ENCODE assay signal across 32 cellular contexts in genomic region chr3:172305974-172306373, GRCh38.
DNase-seq lines count a peak whose midpoint lies in the region; TF ChIP-seq lines count a peak whose summit lies in the region.
"Had no signal": no experiment of that assay in that cellular context is flagged by ENCODE, and none has a peak within 500 bp of the region (broad histone marks: within the 10 kb centered on the region; RNA-seq: fewer than 3 reads in every experiment).

No MANE protein-coding gene starts in this region.

- peaks cover 16% of the 10 kb centered on the region for H3K79me1 ChIP-seq in mesenchymal stem cell (replicated peaks; ENCODE audit: low read length, poor library complexity, severe bottlenecking)

- H4K8ac ChIP-seq in mesenchymal stem cell (ENCODE audit: low read length), result no peak overlapping the region

- H3K4me3 ChIP-seq in brain microvascular endothelial cell (ENCODE audit: low read depth, low read length) (no peak overlapping the region), mesenchymal stem cell (ENCODE audit: insufficient read depth in 1 of 2, low read depth in 1 of 2, low read length in 2 of 2) (no peak overlapping the region), transverse colon (no peak overlapping the region)
- H3K4me3 ChIP-seq: BLaER1 treated with 17β-estradiol and CSF1 and Interleukin-3, amounts not matched to agents 10 nM and 100 nM; esophagus squamous epithelium; HAP-1; heart right ventricle; lung; SK-N-MC had no signal

- H3K9me3 Mint-ChIP-seq in HFFc6, result no peaks in the 10 kb centered on the region; the same call in 1 of the 2 replicates
- H3K9me3 Mint-ChIP-seq: activated naive CD8-positive, alpha-beta T cell treated with anti-CD3 and anti-CD28 coated beads, Interleukin-2, amount 10 ng/mL, durations not matched to agents 7 days and 5 days; nephron progenitor cell; stimulated activated naive CD8-positive, alpha-beta T cell treated with anti-CD3 and anti-CD28 coated beads, Interleukin-15, amount 100 ng/mL, for 72 hours had no signal

- H3K36me3 Mint-ChIP-seq in HFFc6 (ENCODE audit: low read depth), result peaks cover 57% of the 10 kb centered on the region

- H3K23ac ChIP-seq in mesenchymal stem cell (ENCODE audit: low read length in 2 of 2), result no peak overlapping the region

- H3K4me3 Mint-ChIP-seq in HFFc6, result no peak overlapping the region
- H3K4me3 Mint-ChIP-seq: activated naive CD8-positive, alpha-beta T cell treated with anti-CD3 and anti-CD28 coated beads, Interleukin-2, amount 10 ng/mL, durations not matched to agents 7 days and 5 days; nephron progenitor cell; stimulated activated naive CD8-positive, alpha-beta T cell treated with anti-CD3 and anti-CD28 coated beads, Interleukin-15, amount 100 ng/mL, for 72 hours had no signal

- H2BK12ac ChIP-seq in mesenchymal stem cell (ENCODE audit: low read length in 2 of 2), result no peak overlapping the region

- TF ChIP-seq CTCF in HFFc6 (IDR thresholded peaks at IDR 0.05) (no peak), brain microvascular endothelial cell (IDR thresholded peaks at IDR 0.05; ENCODE audit: low read depth, low read length, missing control alignments) (no peak), transverse colon (IDR thresholded peaks at IDR 0.05) (no peak)

- H3K9me3 ChIP-seq in mesenchymal stem cell (ENCODE audit: control insufficient read depth, low read length) (no peaks in the 10 kb centered on the region), transverse colon (no peaks in the 10 kb centered on the region)
- H3K9me3 ChIP-seq: BLaER1 treated with 17β-estradiol and CSF1 and Interleukin-3, amounts not matched to agents 10 nM and 100 nM; esophagus squamous epithelium; HAP-1; heart right ventricle had no signal

- peak overlapping the region; percentile 27 for H3K9ac ChIP-seq in mesenchymal stem cell (ENCODE audit: low read length)
- H3K9ac ChIP-seq: BLaER1 treated with 17β-estradiol and CSF1 and Interleukin-3, amounts not matched to agents 10 nM and 100 nM; parathyroid adenoma had no signal

- H3K27ac Mint-ChIP-seq in HFFc6, result peak overlapping the region; percentile 48; the same call in 1 of the 2 replicates
- H3K27ac Mint-ChIP-seq: activated naive CD8-positive, alpha-beta T cell treated with anti-CD3 and anti-CD28 coated beads, Interleukin-2, amount 10 ng/mL, durations not matched to agents 7 days and 5 days; nephron progenitor cell; stimulated activated naive CD8-positive, alpha-beta T cell treated with anti-CD3 and anti-CD28 coated beads, Interleukin-15, amount 100 ng/mL, for 72 hours had no signal

- no CpG with 5 or more reads among the region's 2 CpGs for whole genome bisulfite sequencing in mesenchymal stem cell
- 76 to 83% methylated on average over 2 of the region's 2 CpGs for WGBS in transverse colon (ENCODE audit: low coverage in 1 of 2), 2 donors

- H2BK15ac ChIP-seq in mesenchymal stem cell (ENCODE audit: low read depth, poor library complexity, severe bottlenecking), result no peak overlapping the region

- no peak overlapping the region for H2BK5ac ChIP-seq in mesenchymal stem cell (ENCODE audit: low read depth, low read length, poor library complexity, severe bottlenecking)

- peak overlapping the region; percentile 54 for H3K27ac ChIP-seq in brain microvascular endothelial cell
- H3K27ac ChIP-seq in mesenchymal stem cell (ENCODE audit: low read length, poor library complexity, severe bottlenecking), result no peak overlapping the region
- H3K27ac ChIP-seq in transverse colon, result peak overlapping the region in 3 of 4 donors; percentile 39 to 55 (median 41)
- H3K27ac ChIP-seq: BLaER1 treated with 17β-estradiol and CSF1 and Interleukin-3, amounts not matched to agents 10 nM and 100 nM; esophagus squamous epithelium; parathyroid adenoma; SK-N-MC had no signal

- in situ Hi-C loops in brain microvascular endothelial cell (cut with HindIII; ENCODE audit: low pct_ligation_motif_present, low sequenced_read_pairs) (no loop called here), transverse colon (cut with MboI; ENCODE audit: low pct_ligation_motif_present in 1 of 4, low pct_unique_long_range_greater_than_20kb in 1 of 4, low sequenced_read_pairs in 3 of 4) (loop anchor here in 1 of 4 donors (25.0 kb wide), 1 partner anchor 269 kb away; the partner anchor contains the start of gene FNDC3B)

- no peak overlapping the region for H3K4ac ChIP-seq in mesenchymal stem cell (ENCODE audit: low read depth in 1 of 2, low read length in 2 of 2)

- no peak overlapping the region for H4K91ac ChIP-seq in mesenchymal stem cell (ENCODE audit: low read length)

- peaks cover 3% of the 10 kb centered on the region for H3K4me1 ChIP-seq in mesenchymal stem cell (ENCODE audit: control insufficient read depth, insufficient read depth, low read depth, low read length)
- peaks cover 0 to 13% (median 0%) of the 10 kb centered on the region in 4 donors for H3K4me1 ChIP-seq in transverse colon
- H3K4me1 ChIP-seq: parathyroid adenoma had no signal

- peaks cover 48% of the 10 kb centered on the region for H3K4me1 Mint-ChIP-seq in HFFc6 (ENCODE audit: low read depth)
- H3K4me1 Mint-ChIP-seq: activated naive CD8-positive, alpha-beta T cell treated with anti-CD3 and anti-CD28 coated beads, Interleukin-2, amount 10 ng/mL, durations not matched to agents 7 days and 5 days; nephron progenitor cell; stimulated activated naive CD8-positive, alpha-beta T cell treated with anti-CD3 and anti-CD28 coated beads, Interleukin-15, amount 100 ng/mL, for 72 hours had no signal

- no peaks in the 10 kb centered on the region for H3K27me3 ChIP-seq in brain microvascular endothelial cell (replicated peaks)
- H3K27me3 ChIP-seq in mesenchymal stem cell (ENCODE audit: control insufficient read depth in 1 of 2, insufficient read depth in 1 of 2, low read length in 2 of 2), result no peaks in the 10 kb centered on the region
- H3K27me3 ChIP-seq in transverse colon, result no peaks in the 10 kb centered on the region
- H3K27me3 ChIP-seq: BLaER1 treated with 17β-estradiol and CSF1 and Interleukin-3, amounts not matched to agents 10 nM and 100 nM; esophagus squamous epithelium; heart right ventricle had no signal

- DNase-seq in HFFc6 (no peak), brain microvascular endothelial cell (no peak), mesenchymal stem cell (no peak), transverse colon (no peak), SW480 (ENCODE audit: low spot score) (no peak), COLO668 (lab: John Stamatoyannopoulos, UW; ENCODE audit: unreplicated experiment) (no peak)
- no peak for DNase-seq in stimulated activated naive CD4-positive, alpha-beta T cell treated with Interleukin-2 at 50 U/mL for 16 hours (lab: John Stamatoyannopoulos, UW)
- DNase-seq: activated CD4-positive, alpha-beta T cell treated with anti-CD3 and anti-CD28 coated beads, Interleukin-2, amount 50 U/mL, for 48 hours; activated CD4-positive, CD25-positive, alpha-beta regulatory T cell treated with anti-CD3 and anti-CD28 coated beads, Interleukin-2, amount 50 U/mL, for 72 hours; activated gamma-delta T cell treated with Interleukin-2 at 50 U/mL for 16 hours; activated naive CD8-positive, alpha-beta T cell treated with anti-CD3 and anti-CD28 coated beads, Interleukin-2, amount 10 ng/mL, durations not matched to agents 7 days and 5 days; activated T-cell treated with anti-CD3 and anti-CD28 coated beads, Interleukin-2, amount 50 U/mL, for 48 hours; aorta; esophagus squamous epithelium; foreskin melanocyte; GF-D8; heart right ventricle; NCI-H1092; NCI-H1694 treated with DMSO at 0.1 percent for 48 hours; NCI-H2171; NCI-H510A; nephron progenitor cell; retina; stimulated activated CD4-positive, alpha-beta T cell treated with anti-CD3 and anti-CD28 coated beads, Interleukin-1b, Interleukin-23, amount 100 ng/mL, for 48 hours; stimulated activated CD8-positive, alpha-beta memory T cell treated with anti-CD3 and anti-CD28 coated beads, Interleukin-4, amount 100 ng/mL, for 48 hours; stimulated activated naive CD8-positive, alpha-beta T cell treated with anti-CD3 and anti-CD28 coated beads, Interleukin-15, amount 100 ng/mL, for 72 hours; T-helper 2 cell had no signal

- no peak overlapping the region for H3K14ac ChIP-seq in mesenchymal stem cell (ENCODE audit: low read length in 2 of 2)

- no peak overlapping the region for H2BK120ac ChIP-seq in mesenchymal stem cell (ENCODE audit: low read depth, low read length)

- peak overlapping the region in 1 of 2 experiments; percentile 28 for H3K18ac ChIP-seq in mesenchymal stem cell (ENCODE audit: low read depth in 1 of 2, low read length in 2 of 2)

- H3K27me3 Mint-ChIP-seq in HFFc6 (ENCODE audit: insufficient read depth), result peaks cover 2% of the 10 kb centered on the region
- H3K27me3 Mint-ChIP-seq: activated naive CD8-positive, alpha-beta T cell treated with anti-CD3 and anti-CD28 coated beads, Interleukin-2, amount 10 ng/mL, durations not matched to agents 7 days and 5 days; stimulated activated naive CD8-positive, alpha-beta T cell treated with anti-CD3 and anti-CD28 coated beads, Interleukin-15, amount 100 ng/mL, for 72 hours had no signal

- H2AFZ ChIP-seq in mesenchymal stem cell (ENCODE audit: low read depth, low read length), result no peak overlapping the region
- H2AFZ ChIP-seq: parathyroid adenoma had no signal

- TF ChIP-seq EP300 in transverse colon (IDR thresholded peaks at IDR 0.05; ENCODE audit: low read depth), result no peak

- no peak overlapping the region for H2AK5ac ChIP-seq in mesenchymal stem cell (ENCODE audit: low read length, severe bottlenecking)

- intact Hi-C loops in transverse colon (cut with DNase I; ENCODE audit: low total_unique reads), result no loop called here

- H3K36me3 ChIP-seq in brain microvascular endothelial cell (replicated peaks), result peaks cover 59% of the 10 kb centered on the region
- peaks cover 23 to 83% of the 10 kb centered on the region in 2 experiments for H3K36me3 ChIP-seq in mesenchymal stem cell (ENCODE audit: control insufficient read depth in 1 of 2, insufficient read depth in 2 of 2, low read depth in 1 of 2, low read length in 2 of 2)
- H3K36me3 ChIP-seq in transverse colon, result peaks cover 0 to 33% (median 2%) of the 10 kb centered on the region in 4 donors

- TF ChIP-seq POLR2A in transverse colon (IDR thresholded peaks at IDR 0.05), result no peak

- no peak overlapping the region for H3K4me2 ChIP-seq in mesenchymal stem cell (ENCODE audit: low read length, poor library complexity, severe bottlenecking)
- H3K4me2 ChIP-seq: BLaER1 treated with 17β-estradiol and CSF1 and Interleukin-3, amounts not matched to agents 10 nM and 100 nM had no signal
